32 cellular contexts compared by ENCODE assay signal in genomic region chr9:75985515-75985914, GRCh38.
"Had no signal": no experiment of that assay in that cellular context is flagged by ENCODE, and none has a peak within 500 bp of the region (broad histone marks: within the 10 kb centered on the region; RNA-seq: fewer than 3 reads in every experiment).

No MANE protein-coding gene starts in this region.

- DNase-seq: activated effector memory CD4-positive, alpha-beta T cell treated with anti-CD3 and anti-CD28 coated beads, Interleukin-2, amount 50 U/mL, for 16 hours; activated effector memory CD4-positive, alpha-beta T cell treated with Interleukin-2 at 50 U/mL for 16 hours; activated gamma-delta T cell; activated gamma-delta T cell treated with Interleukin-2 at 50 U/mL for 16 hours; activated naive CD4-positive, alpha-beta T cell; activated naive CD4-positive, alpha-beta T cell treated with anti-CD3 and anti-CD28 coated beads for 36 hours; activated naive CD4-positive, alpha-beta T cell treated with anti-CD3 and anti-CD28 coated beads, Interleukin-2, amount 10 ng/mL, durations not matched to agents 7 days and 5 days; activated naive CD4-positive, alpha-beta T cell treated with anti-CD3 and anti-CD28 coated beads, Interleukin-2, amount 50 U/mL, for 16 hours; activated naive CD4-positive, alpha-beta T cell treated with Interleukin-2 at 50 U/mL for 16 hours; activated naive CD8-positive, alpha-beta T cell treated with anti-CD3 and anti-CD28 coated beads for 36 hours; activated naive CD8-positive, alpha-beta T cell treated with anti-CD3 and anti-CD28 coated beads, Interleukin-2, amount 10 ng/mL, durations not matched to agents 7 days and 5 days; activated naive CD8-positive, alpha-beta T cell treated with anti-CD3 and anti-CD28 coated beads, Interleukin-2, amount 50 U/mL, for 24 hours; activated T-cell treated with anti-CD3 and anti-CD28 coated beads, Interleukin-2, amount 50 U/mL, for 4 hours; activated T-cell treated with anti-CD3 and anti-CD28 coated beads, Interleukin-2, amount 50 U/mL, for 48 hours; activated T-cell treated with anti-CD3 and anti-CD28 coated beads, Interleukin-2, amount 50 U/mL, for 72 hours; amniotic stem cell; amygdala; anterior cingulate cortex; aorta; body of pancreas; brain microvascular endothelial cell; caudate nucleus; central memory CD4-positive, alpha-beta T cell; cerebellar nuclear complex had no signal

- H3K9me3 ChIP-seq: adrenal gland, ascending aorta, body of pancreas, breast epithelium had no signal

- H3K4me1 ChIP-seq: adrenal gland, ascending aorta, body of pancreas, breast epithelium had no signal

- FAIRE-seq: astrocyte, bronchial epithelial cell had no signal

- H3K27me3 ChIP-seq: adrenal gland, ascending aorta, body of pancreas, brain microvascular endothelial cell, breast epithelium, cardiac muscle cell had no signal

- H3K4me3 ChIP-seq: adrenal gland, ascending aorta, body of pancreas, breast epithelium, cardiac muscle cell had no signal

- H3K27ac ChIP-seq: adrenal gland, ascending aorta, body of pancreas, brain microvascular endothelial cell, breast epithelium, cardiac muscle cell had no signal

- H3K36me3 ChIP-seq: adrenal gland, brain microvascular endothelial cell, breast epithelium, cardiac muscle cell had no signal

- ATAC-seq: activated naive CD4-positive, alpha-beta T cell treated with anti-CD3 and anti-CD28 coated beads, Interleukin-2, amount 50 U/mL, for 72 hours; activated naive CD8-positive, alpha-beta T cell treated with anti-CD3 and anti-CD28 coated beads, Interleukin-2, amount 50 U/mL, for 24 hours; activated T-cell treated with anti-CD3 and anti-CD28 coated beads, Interleukin-2, amount 50 U/mL, for 4 hours; activated T-cell treated with anti-CD3 and anti-CD28 coated beads, Interleukin-2, amount 50 U/mL, for 72 hours; activated T-helper 17 cell treated with anti-CD3 and anti-CD28 coated beads, Interleukin-2, amount 50 U/mL, for 72 hours; body of pancreas had no signal
